In the genomic region with DNA sequence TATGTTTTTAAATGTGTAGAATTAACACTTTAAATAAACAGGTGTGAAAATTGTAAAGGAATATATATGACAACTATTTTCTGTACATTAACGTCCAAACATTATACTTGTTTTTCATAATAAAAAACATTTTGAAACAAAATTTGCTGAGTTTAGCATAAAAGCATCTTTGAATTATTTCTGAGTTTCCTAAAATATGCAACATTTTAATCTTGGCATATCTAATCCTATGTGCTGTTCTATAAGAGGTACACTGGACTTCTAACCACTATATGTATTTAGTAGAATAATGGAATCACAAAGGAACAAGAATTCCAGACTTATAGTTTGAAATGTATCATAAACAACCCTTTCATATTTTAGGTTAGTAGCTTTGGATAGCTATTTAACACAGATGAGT, we compare ENCODE assay signal across 24 cellular contexts.
"Had no signal": no experiment of that assay in that cellular context is flagged by ENCODE, and none has a peak within 500 bp of the region (broad histone marks: within the 10 kb centered on the region; RNA-seq: fewer than 3 reads in every experiment).

No MANE protein-coding gene starts in this region.

- H3K36me3 ChIP-seq: esophagus muscularis mucosa, gastroesophageal sphincter, heart left ventricle, lower lobe of right lung, ovary, stomach, thyroid gland had no signal

- H3K27ac ChIP-seq: coronary artery, esophagus muscularis mucosa, foreskin keratinocyte, gastroesophageal sphincter, heart left ventricle, hepatocyte, lower lobe of right lung, ovary, stomach, thyroid gland had no signal

- DNase-seq: dermis blood vessel endothelial cell; effector memory CD4-positive, alpha-beta T cell; foreskin keratinocyte; heart left ventricle; kidney glomerular epithelial cell; left colon; left ventricle myocardium superior; lower lobe of right lung; natural killer cell; occipital lobe; ovary; stimulated activated CD4-positive, alpha-beta T cell treated with anti-CD3 and anti-CD28 coated beads, Interleukin-2, amount 100 ng/mL, for 24 hours; stimulated activated CD4-positive, alpha-beta T cell treated with anti-CD3 and anti-CD28 coated beads, Interleukin-4, amount 100 ng/mL, for 24 hours; stimulated activated naive CD4-positive, alpha-beta T cell treated with Interleukin-2 at 50 U/mL for 16 hours; stomach; thyroid gland; trophoblast cell had no signal

- FAIRE-seq: endothelial cell of umbilical vein had no signal

- H3K9me3 ChIP-seq: esophagus muscularis mucosa, gastroesophageal sphincter, heart left ventricle, lower lobe of right lung, ovary, stomach, thyroid gland had no signal

- H3K27me3 ChIP-seq: esophagus muscularis mucosa, foreskin keratinocyte, gastroesophageal sphincter, heart left ventricle, hepatocyte, ovary, stomach, thyroid gland had no signal

- ATAC-seq: foreskin keratinocyte; gastroesophageal sphincter; left colon; lower lobe of right lung; natural killer cell; sciatic nerve; stimulated activated effector memory CD8-positive, alpha-beta T cell treated with anti-CD3 and anti-CD28 coated beads, Interleukin-12 subunit alpha, Interleukin-12 subunit beta, amount 100 ng/mL, for 72 hours had no signal

- H3K4me3 ChIP-seq: coronary artery, esophagus muscularis mucosa, gastroesophageal sphincter, heart left ventricle, hepatocyte, lower lobe of right lung, ovary, stomach, thyroid gland had no signal
